Comparison of ENCODE assay signal across 31 cellular contexts in the genomic region with DNA sequence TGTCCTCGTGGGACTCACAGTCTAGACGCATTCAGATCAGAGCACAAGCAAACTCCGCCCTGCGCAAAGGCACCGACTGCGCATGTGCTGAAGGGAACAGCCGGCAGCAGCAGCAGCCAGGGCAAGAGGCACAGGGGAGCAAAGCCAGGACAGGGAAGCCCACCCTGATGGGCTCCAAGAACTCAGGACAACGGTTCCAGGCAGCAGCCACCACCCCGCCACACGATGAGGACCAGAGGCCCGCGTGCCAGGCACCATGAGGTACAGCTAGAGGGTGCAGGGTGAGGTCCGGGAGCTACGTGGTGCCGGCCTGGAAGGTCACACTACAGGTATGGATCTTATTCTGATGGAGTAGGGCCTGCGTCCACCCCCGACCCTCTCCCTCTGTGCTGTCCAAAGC.
"Had no signal": no experiment of that assay in that cellular context is flagged by ENCODE, and none has a peak within 500 bp of the region (broad histone marks: within the 10 kb centered on the region; RNA-seq: fewer than 3 reads in every experiment).

No MANE protein-coding gene starts in this region.

- H3K27ac ChIP-seq: adrenal gland, body of pancreas, colonic mucosa, epithelial cell of prostate, heart left ventricle had no signal

- H3K36me3 ChIP-seq: adrenal gland, colonic mucosa, heart left ventricle had no signal

- H3K4me3 Mint-ChIP-seq: activated CD4-positive, alpha-beta memory T cell treated with anti-CD3 and anti-CD28 coated beads for 36 hours; activated CD4-positive, alpha-beta T cell treated with anti-CD3 and anti-CD28 coated beads for 36 hours; activated CD4-positive, alpha-beta T cell treated with anti-CD3 and anti-CD28 coated beads, Interleukin-2, amount 10 ng/mL, durations not matched to agents 24 days and 14 days; activated CD8-positive, alpha-beta memory T cell treated with anti-CD3 and anti-CD28 coated beads, Interleukin-2, amount 10 ng/mL, durations not matched to agents 7 days and 5 days; activated CD8-positive, alpha-beta T cell treated with anti-CD3 and anti-CD28 coated beads, Interleukin-2, amount 10 ng/mL, durations not matched to agents 7 days and 5 days; activated naive CD4-positive, alpha-beta T cell treated with anti-CD3 and anti-CD28 coated beads for 36 hours; activated naive CD4-positive, alpha-beta T cell treated with anti-CD3 and anti-CD28 coated beads, Interleukin-2, amount 50 U/mL, for 24 hours; activated naive CD8-positive, alpha-beta T cell treated with anti-CD3 and anti-CD28 coated beads for 36 hours; activated naive CD8-positive, alpha-beta T cell treated with anti-CD3 and anti-CD28 coated beads, Interleukin-2, amount 50 U/mL, for 24 hours; activated T-helper 1 cell treated with anti-CD3 and anti-CD28 coated beads, Interleukin-12 subunit alpha, Interleukin-12 subunit beta, Interleukin-2, Interleukin-4 antibody, amounts not matched to agents 30 ng/mL and 10 ng/mL and 1 ng/mL, durations not matched to agents 14 hours and 24 hours and 36 hours had no signal

- H3K4me1 ChIP-seq: adrenal gland, body of pancreas, colonic mucosa had no signal

- H3K9me3 ChIP-seq: adrenal gland, body of pancreas, colonic mucosa, heart left ventricle had no signal

- FAIRE-seq: endometrium, endothelial cell of umbilical vein, frontal cortex had no signal

- H3K4me3 ChIP-seq: adrenal gland, body of pancreas, colonic mucosa, heart left ventricle had no signal

- DNase-seq: activated CD4-positive, alpha-beta memory T cell treated with anti-CD3 and anti-CD28 coated beads for 36 hours; activated CD4-positive, alpha-beta T cell treated with anti-CD3 and anti-CD28 coated beads for 36 hours; activated CD4-positive, alpha-beta T cell treated with anti-CD3 and anti-CD28 coated beads, Interleukin-2, amount 10 ng/mL, durations not matched to agents 24 days and 14 days; activated CD4-positive, CD25-positive, alpha-beta regulatory T cell; activated CD4-positive, CD25-positive, alpha-beta regulatory T cell treated with anti-CD3 and anti-CD28 coated beads, Interleukin-2, amount 50 U/mL, for 72 hours; activated CD8-positive, alpha-beta memory T cell treated with anti-CD3 and anti-CD28 coated beads, Interleukin-2, amount 10 ng/mL, durations not matched to agents 7 days and 5 days; activated CD8-positive, alpha-beta memory T cell treated with anti-CD3 and anti-CD28 coated beads, Interleukin-2, amount 50 U/mL, for 4 hours; activated CD8-positive, alpha-beta T cell treated with anti-CD3 and anti-CD28 coated beads, Interleukin-2, amount 10 ng/mL, durations not matched to agents 7 days and 5 days; activated effector memory CD4-positive, alpha-beta T cell treated with anti-CD3 and anti-CD28 coated beads, Interleukin-2, amount 50 U/mL, for 16 hours; activated naive CD4-positive, alpha-beta T cell treated with anti-CD3 and anti-CD28 coated beads for 36 hours; activated naive CD8-positive, alpha-beta T cell treated with anti-CD3 and anti-CD28 coated beads for 36 hours; activated naive CD8-positive, alpha-beta T cell treated with anti-CD3 and anti-CD28 coated beads, Interleukin-2, amount 50 U/mL, for 24 hours; activated T-cell treated with anti-CD3 and anti-CD28 coated beads, Interleukin-2, amount 50 U/mL, for 1 hour; activated T-cell treated with anti-CD3 and anti-CD28 coated beads, Interleukin-2, amount 50 U/mL, for 48 hours; adrenal gland; amygdala; central memory CD4-positive, alpha-beta T cell; cerebellar nuclear complex; colonic mucosa; effector CD8-positive, alpha-beta T cell; foreskin fibroblast; T-helper 2 cell had no signal

- H3K27me3 ChIP-seq: colonic mucosa, heart left ventricle had no signal

- ATAC-seq: activated CD4-positive, alpha-beta T cell treated with anti-CD3 and anti-CD28 coated beads for 36 hours; activated CD8-positive, alpha-beta memory T cell treated with anti-CD3 and anti-CD28 coated beads, Interleukin-2, amount 10 ng/mL, durations not matched to agents 7 days and 5 days; activated CD8-positive, alpha-beta T cell treated with anti-CD3 and anti-CD28 coated beads, Interleukin-2, amount 10 ng/mL, durations not matched to agents 7 days and 5 days; activated naive CD8-positive, alpha-beta T cell treated with anti-CD3 and anti-CD28 coated beads, Interleukin-2, amount 50 U/mL, for 24 hours; body of pancreas; heart left ventricle had no signal

- H3K9me3 Mint-ChIP-seq: activated CD4-positive, alpha-beta memory T cell treated with anti-CD3 and anti-CD28 coated beads for 36 hours; activated naive CD4-positive, alpha-beta T cell treated with anti-CD3 and anti-CD28 coated beads, Interleukin-2, amount 50 U/mL, for 24 hours; activated naive CD8-positive, alpha-beta T cell treated with anti-CD3 and anti-CD28 coated beads for 36 hours had no signal

- H3K36me3 Mint-ChIP-seq: activated CD4-positive, alpha-beta memory T cell treated with anti-CD3 and anti-CD28 coated beads for 36 hours; activated CD8-positive, alpha-beta memory T cell treated with anti-CD3 and anti-CD28 coated beads, Interleukin-2, amount 10 ng/mL, durations not matched to agents 7 days and 5 days; activated naive CD4-positive, alpha-beta T cell treated with anti-CD3 and anti-CD28 coated beads, Interleukin-2, amount 50 U/mL, for 24 hours; activated naive CD8-positive, alpha-beta T cell treated with anti-CD3 and anti-CD28 coated beads for 36 hours had no signal

- H3K27ac Mint-ChIP-seq: activated CD4-positive, alpha-beta memory T cell treated with anti-CD3 and anti-CD28 coated beads for 36 hours; activated CD4-positive, alpha-beta T cell treated with anti-CD3 and anti-CD28 coated beads for 36 hours; activated CD4-positive, alpha-beta T cell treated with anti-CD3 and anti-CD28 coated beads, Interleukin-2, amount 10 ng/mL, durations not matched to agents 24 days and 14 days; activated CD8-positive, alpha-beta memory T cell treated with anti-CD3 and anti-CD28 coated beads, Interleukin-2, amount 10 ng/mL, durations not matched to agents 7 days and 5 days; activated CD8-positive, alpha-beta T cell treated with anti-CD3 and anti-CD28 coated beads, Interleukin-2, amount 10 ng/mL, durations not matched to agents 7 days and 5 days; activated naive CD4-positive, alpha-beta T cell treated with anti-CD3 and anti-CD28 coated beads for 36 hours; activated naive CD4-positive, alpha-beta T cell treated with anti-CD3 and anti-CD28 coated beads, Interleukin-2, amount 50 U/mL, for 24 hours; activated naive CD8-positive, alpha-beta T cell treated with anti-CD3 and anti-CD28 coated beads for 36 hours; activated naive CD8-positive, alpha-beta T cell treated with anti-CD3 and anti-CD28 coated beads, Interleukin-2, amount 50 U/mL, for 24 hours; activated T-helper 1 cell treated with anti-CD3 and anti-CD28 coated beads, Interleukin-12 subunit alpha, Interleukin-12 subunit beta, Interleukin-2, Interleukin-4 antibody, amounts not matched to agents 30 ng/mL and 10 ng/mL and 1 ng/mL, durations not matched to agents 14 hours and 24 hours and 36 hours; activated T-helper 2 cell treated with anti-CD3 and anti-CD28 coated beads, Interferon-gamma antibody, Interleukin-2, Interleukin-4, amounts not matched to agents 10 μg/mL and 5 μg/mL and 100 μg/mL, durations not matched to agents 14 hours and 24 hours and 36 hours had no signal

- H3K27me3 Mint-ChIP-seq: activated CD4-positive, alpha-beta T cell treated with anti-CD3 and anti-CD28 coated beads, Interleukin-2, amount 10 ng/mL, durations not matched to agents 24 days and 14 days; activated CD8-positive, alpha-beta memory T cell treated with anti-CD3 and anti-CD28 coated beads, Interleukin-2, amount 10 ng/mL, durations not matched to agents 7 days and 5 days had no signal

- H3K4me1 Mint-ChIP-seq: activated CD4-positive, alpha-beta T cell treated with anti-CD3 and anti-CD28 coated beads for 36 hours; activated CD4-positive, alpha-beta T cell treated with anti-CD3 and anti-CD28 coated beads, Interleukin-2, amount 10 ng/mL, durations not matched to agents 24 days and 14 days; activated CD8-positive, alpha-beta memory T cell treated with anti-CD3 and anti-CD28 coated beads, Interleukin-2, amount 10 ng/mL, durations not matched to agents 7 days and 5 days; activated naive CD4-positive, alpha-beta T cell treated with anti-CD3 and anti-CD28 coated beads, Interleukin-2, amount 50 U/mL, for 24 hours; activated naive CD8-positive, alpha-beta T cell treated with anti-CD3 and anti-CD28 coated beads for 36 hours; activated naive CD8-positive, alpha-beta T cell treated with anti-CD3 and anti-CD28 coated beads, Interleukin-2, amount 50 U/mL, for 24 hours had no signal
